ENCODE assay signal across 1 cellular context in genomic region chr2:102066554-102066953, GRCh38.
TF ChIP-seq lines count a peak whose summit lies in the region.

No MANE protein-coding gene starts in this region.

TF ChIP-seq in HepG2, 621 proteins besides CTCF, POLR2A, EP300 and RAD21 (continued from another document):
- no peak for TF ChIP-seq TBX3 (IDR thresholded peaks at IDR 0.05; ENCODE audit: borderline replicate concordance)
- TF ChIP-seq, protein P1, sequence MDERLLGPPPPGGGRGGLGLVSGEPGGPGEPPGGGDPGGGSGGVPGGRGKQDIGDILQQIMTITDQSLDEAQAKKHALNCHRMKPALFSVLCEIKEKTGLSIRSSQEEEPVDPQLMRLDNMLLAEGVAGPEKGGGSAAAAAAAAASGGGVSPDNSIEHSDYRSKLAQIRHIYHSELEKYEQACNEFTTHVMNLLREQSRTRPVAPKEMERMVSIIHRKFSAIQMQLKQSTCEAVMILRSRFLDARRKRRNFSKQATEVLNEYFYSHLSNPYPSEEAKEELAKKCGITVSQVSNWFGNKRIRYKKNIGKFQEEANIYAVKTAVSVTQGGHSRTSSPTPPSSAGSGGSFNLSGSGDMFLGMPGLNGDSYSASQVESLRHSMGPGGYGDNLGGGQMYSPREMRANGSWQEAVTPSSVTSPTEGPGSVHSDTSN (CRISPR knock-in tag; IDR thresholded peaks at IDR 0.05) = no peak
- no peak for TF ChIP-seq ARHGAP35 (CRISPR knock-in tag; IDR thresholded peaks at IDR 0.05; ENCODE audit: borderline replicate concordance)
- no peak for TF ChIP-seq HOXA7 (CRISPR knock-in tag; IDR thresholded peaks at IDR 0.05)
- TF ChIP-seq ZNF687 (CRISPR knock-in tag; IDR thresholded peaks at IDR 0.05) = no peak
- TF ChIP-seq, protein P2, sequence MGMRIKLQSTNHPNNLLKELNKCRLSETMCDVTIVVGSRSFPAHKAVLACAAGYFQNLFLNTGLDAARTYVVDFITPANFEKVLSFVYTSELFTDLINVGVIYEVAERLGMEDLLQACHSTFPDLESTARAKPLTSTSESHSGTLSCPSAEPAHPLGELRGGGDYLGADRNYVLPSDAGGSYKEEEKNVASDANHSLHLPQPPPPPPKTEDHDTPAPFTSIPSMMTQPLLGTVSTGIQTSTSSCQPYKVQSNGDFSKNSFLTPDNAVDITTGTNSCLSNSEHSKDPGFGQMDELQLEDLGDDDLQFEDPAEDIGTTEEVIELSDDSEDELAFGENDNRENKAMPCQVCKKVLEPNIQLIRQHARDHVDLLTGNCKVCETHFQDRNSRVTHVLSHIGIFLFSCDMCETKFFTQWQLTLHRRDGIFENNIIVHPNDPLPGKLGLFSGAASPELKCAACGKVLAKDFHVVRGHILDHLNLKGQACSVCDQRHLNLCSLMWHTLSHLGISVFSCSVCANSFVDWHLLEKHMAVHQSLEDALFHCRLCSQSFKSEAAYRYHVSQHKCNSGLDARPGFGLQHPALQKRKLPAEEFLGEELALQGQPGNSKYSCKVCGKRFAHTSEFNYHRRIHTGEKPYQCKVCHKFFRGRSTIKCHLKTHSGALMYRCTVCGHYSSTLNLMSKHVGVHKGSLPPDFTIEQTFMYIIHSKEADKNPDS (CRISPR knock-in tag; IDR thresholded peaks at IDR 0.05) = no peak
- TF ChIP-seq, protein P3, sequence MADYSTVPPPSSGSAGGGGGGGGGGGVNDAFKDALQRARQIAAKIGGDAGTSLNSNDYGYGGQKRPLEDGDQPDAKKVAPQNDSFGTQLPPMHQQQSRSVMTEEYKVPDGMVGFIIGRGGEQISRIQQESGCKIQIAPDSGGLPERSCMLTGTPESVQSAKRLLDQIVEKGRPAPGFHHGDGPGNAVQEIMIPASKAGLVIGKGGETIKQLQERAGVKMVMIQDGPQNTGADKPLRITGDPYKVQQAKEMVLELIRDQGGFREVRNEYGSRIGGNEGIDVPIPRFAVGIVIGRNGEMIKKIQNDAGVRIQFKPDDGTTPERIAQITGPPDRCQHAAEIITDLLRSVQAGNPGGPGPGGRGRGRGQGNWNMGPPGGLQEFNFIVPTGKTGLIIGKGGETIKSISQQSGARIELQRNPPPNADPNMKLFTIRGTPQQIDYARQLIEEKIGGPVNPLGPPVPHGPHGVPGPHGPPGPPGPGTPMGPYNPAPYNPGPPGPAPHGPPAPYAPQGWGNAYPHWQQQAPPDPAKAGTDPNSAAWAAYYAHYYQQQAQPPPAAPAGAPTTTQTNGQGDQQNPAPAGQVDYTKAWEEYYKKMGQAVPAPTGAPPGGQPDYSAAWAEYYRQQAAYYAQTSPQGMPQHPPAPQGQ (CRISPR knock-in tag; IDR thresholded peaks at IDR 0.05; ENCODE audit: borderline replicate concordance) = no peak
- no peak for TF ChIP-seq STAT5B (CRISPR knock-in tag; IDR thresholded peaks at IDR 0.05)
- TF ChIP-seq ZNF737 (CRISPR knock-in tag; IDR thresholded peaks at IDR 0.05; ENCODE audit: borderline replicate concordance) = no peak
- TF ChIP-seq ZSCAN25 (CRISPR knock-in tag; IDR thresholded peaks at IDR 0.05) = no peak
- TF ChIP-seq, protein P4, sequence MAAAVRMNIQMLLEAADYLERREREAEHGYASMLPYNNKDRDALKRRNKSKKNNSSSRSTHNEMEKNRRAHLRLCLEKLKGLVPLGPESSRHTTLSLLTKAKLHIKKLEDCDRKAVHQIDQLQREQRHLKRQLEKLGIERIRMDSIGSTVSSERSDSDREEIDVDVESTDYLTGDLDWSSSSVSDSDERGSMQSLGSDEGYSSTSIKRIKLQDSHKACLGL (CRISPR knock-in tag; IDR thresholded peaks at IDR 0.05) = no peak
- TF ChIP-seq KLF11 (CRISPR knock-in tag; IDR thresholded peaks at IDR 0.05) = no peak
